In genomic region chr5:2066373-2066772, GRCh38 we compare ENCODE assay signal across 27 cellular contexts.
"Had no signal": no experiment of that assay in that cellular context is flagged by ENCODE, and none has a peak within 500 bp of the region (broad histone marks: within the 10 kb centered on the region; RNA-seq: fewer than 3 reads in every experiment).

No MANE protein-coding gene starts in this region.

- ATAC-seq: effector memory CD8-positive, alpha-beta T cell; gastrocnemius medialis; left lung; mucosa of descending colon; sciatic nerve; stimulated activated naive CD8-positive, alpha-beta T cell treated with anti-CD3 and anti-CD28 coated beads, Interleukin-15, amount 100 ng/mL, for 72 hours had no signal

- H3K27me3 ChIP-seq: gastrocnemius medialis, neural progenitor cell, right atrium auricular region, suprapubic skin, vagina had no signal

- H3K9me3 ChIP-seq: gastrocnemius medialis, left lung, mucosa of descending colon, prostate gland, right atrium auricular region, suprapubic skin, vagina had no signal

- H3K9ac ChIP-seq: neural progenitor cell, parathyroid adenoma had no signal

- DNase-seq: cortex of kidney; effector memory CD8-positive, alpha-beta T cell; erythroblast; gastrocnemius medialis; head of caudate nucleus; kidney; left lung; mesenchymal stem cell; mucosa of descending colon; naive B cell; stimulated activated CD4-positive, alpha-beta T cell treated with anti-CD3 and anti-CD28 coated beads, Interleukin-12 subunit alpha, Interleukin-12 subunit beta, amount 100 ng/mL, for 4 hours; stimulated activated CD4-positive, alpha-beta T cell treated with anti-CD3 and anti-CD28 coated beads, Interleukin-1b, Interleukin-23, amount 100 ng/mL, for 48 hours; stimulated activated CD4-positive, alpha-beta T cell treated with anti-CD3 and anti-CD28 coated beads, Interleukin-4, amount 100 ng/mL, for 1 hour; stimulated activated CD8-positive, alpha-beta memory T cell treated with anti-CD3 and anti-CD28 coated beads, Interleukin-4, amount 100 ng/mL, for 48 hours; stimulated activated naive CD4-positive, alpha-beta T cell; stimulated activated naive CD8-positive, alpha-beta T cell treated with anti-CD3 and anti-CD28 coated beads, Interleukin-15, amount 100 ng/mL, for 72 hours; trophoblast cell had no signal

- H3K36me3 ChIP-seq: gastrocnemius medialis, left lung, neural progenitor cell, prostate gland, right atrium auricular region, suprapubic skin, vagina had no signal

- H3K27ac ChIP-seq: gastrocnemius medialis, left lung, neural progenitor cell, parathyroid adenoma, prostate gland, right atrium auricular region, suprapubic skin, vagina had no signal

- H3K4me1 Mint-ChIP-seq: mesothelial cell of epicardium; naive B cell; stimulated activated naive CD8-positive, alpha-beta T cell treated with anti-CD3 and anti-CD28 coated beads, Interleukin-15, amount 100 ng/mL, for 72 hours had no signal

- H3K36me3 Mint-ChIP-seq: mesothelial cell of epicardium; naive B cell; natural killer cell treated with Interleukin-12 subunit alpha and Interleukin-12 subunit beta and Interleukin-15 and Interleukin-18, amount 100 ng/mL, for 72 hours had no signal

- H3K27ac Mint-ChIP-seq: mesothelial cell of epicardium; naive B cell; natural killer cell treated with Interleukin-12 subunit alpha and Interleukin-12 subunit beta and Interleukin-15 and Interleukin-18, amount 100 ng/mL, for 72 hours; neural progenitor cell; stimulated activated naive CD8-positive, alpha-beta T cell treated with anti-CD3 and anti-CD28 coated beads, Interleukin-15, amount 100 ng/mL, for 72 hours had no signal

- H3K4me1 ChIP-seq: gastrocnemius medialis, left lung, neural progenitor cell, parathyroid adenoma, prostate gland, right atrium auricular region, suprapubic skin, vagina had no signal

- H3K4me2 ChIP-seq: neural progenitor cell, smooth muscle cell had no signal

- H3K9me3 Mint-ChIP-seq: effector memory CD8-positive, alpha-beta T cell; natural killer cell treated with Interleukin-12 subunit alpha and Interleukin-12 subunit beta and Interleukin-15 and Interleukin-18, amount 100 ng/mL, for 72 hours; stimulated activated naive CD8-positive, alpha-beta T cell treated with anti-CD3 and anti-CD28 coated beads, Interleukin-15, amount 100 ng/mL, for 72 hours had no signal

- H3K4me3 ChIP-seq: gastrocnemius medialis, left lung, mucosa of descending colon, neural progenitor cell, prostate gland, right atrium auricular region, smooth muscle cell, suprapubic skin, vagina had no signal

- H3K79me2 ChIP-seq: parathyroid adenoma had no signal

- H2AFZ ChIP-seq: neural progenitor cell, parathyroid adenoma had no signal

- H3K4me3 Mint-ChIP-seq: effector memory CD8-positive, alpha-beta T cell; mesothelial cell of epicardium; naive B cell; natural killer cell treated with Interleukin-12 subunit alpha and Interleukin-12 subunit beta and Interleukin-15 and Interleukin-18, amount 100 ng/mL, for 72 hours; neural progenitor cell; stimulated activated naive CD8-positive, alpha-beta T cell treated with anti-CD3 and anti-CD28 coated beads, Interleukin-15, amount 100 ng/mL, for 72 hours had no signal
